Comparison of ENCODE assay signal across 20 cellular contexts in the genomic region with DNA sequence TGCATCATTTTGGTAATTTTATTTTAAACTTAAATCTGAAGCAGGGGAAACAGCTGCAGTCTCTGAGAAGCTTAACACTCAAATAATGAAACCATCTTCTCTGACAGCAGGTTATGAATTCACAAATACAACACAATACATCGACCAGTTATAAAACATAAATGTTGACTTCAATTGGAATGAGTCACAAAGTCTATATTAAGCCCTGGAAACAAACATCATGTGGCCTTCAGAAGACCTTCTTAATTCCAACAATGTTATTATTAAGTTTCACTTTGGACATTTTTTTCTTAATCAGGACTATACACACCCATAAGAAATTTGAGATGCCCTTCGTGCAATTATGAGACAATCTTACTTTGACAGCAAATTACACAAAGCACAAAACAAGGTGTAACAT.
"Had no signal": no experiment of that assay in that cellular context is flagged by ENCODE, and none has a peak within 500 bp of the region (broad histone marks: within the 10 kb centered on the region; RNA-seq: fewer than 3 reads in every experiment).

No MANE protein-coding gene starts in this region.

- H3K36me3 ChIP-seq: heart left ventricle, sigmoid colon, thoracic aorta, upper lobe of right lung had no signal

- H3K9me3 ChIP-seq: upper lobe of right lung had no signal

- FAIRE-seq: bronchial epithelial cell had no signal

- H3K4me3 ChIP-seq: coronary artery, gastroesophageal sphincter, heart left ventricle, sigmoid colon, thoracic aorta, upper lobe of right lung had no signal

- H3K27ac ChIP-seq: coronary artery, epithelial cell of prostate, gastroesophageal sphincter, heart left ventricle, sigmoid colon, thoracic aorta, upper lobe of right lung had no signal

- DNase-seq: activated CD8-positive, alpha-beta memory T cell treated with anti-CD3 and anti-CD28 coated beads for 24 hours; activated CD8-positive, alpha-beta memory T cell treated with anti-CD3 and anti-CD28 coated beads, Interleukin-2, amount 50 U/mL, for 48 hours; activated naive CD4-positive, alpha-beta T cell; activated naive CD8-positive, alpha-beta T cell treated with anti-CD3 and anti-CD28 coated beads for 36 hours; activated T-cell treated with anti-CD3 and anti-CD28 coated beads, Interleukin-2, amount 50 U/mL, for 4 hours; endodermal cell; heart left ventricle; left colon; occipital lobe; sigmoid colon; stimulated activated CD4-positive, alpha-beta T cell treated with anti-CD3 and anti-CD28 coated beads, Interleukin-4, amount 100 ng/mL, for 1 hour; stimulated activated naive CD4-positive, alpha-beta T cell; T-helper 9 cell; upper lobe of right lung had no signal

- ATAC-seq: activated T-cell treated with anti-CD3 and anti-CD28 coated beads, Interleukin-2, amount 50 U/mL, for 4 hours; gastroesophageal sphincter; heart left ventricle; left colon; upper lobe of right lung; WTC11 had no signal

- H3K4me1 ChIP-seq: gastroesophageal sphincter, heart left ventricle, sigmoid colon, upper lobe of right lung had no signal

- H3K27me3 ChIP-seq: gastroesophageal sphincter, heart left ventricle, sigmoid colon, upper lobe of right lung had no signal
